In genomic region chr9:114396558-114397218, GRCh38 we compare ENCODE assay signal across 8 cellular contexts. TPM values are rescaled to one million over a fixed set of nuclear protein-coding genes. Genes with fewer than 3 reads are reported as not detected.
DNase-seq lines count a peak whose midpoint lies in the region; ATAC-seq and TF ChIP-seq lines count a peak whose summit lies in the region.

No MANE protein-coding gene starts in this region.

- no peak overlapping the region for H2BK120ac ChIP-seq in neuronal stem cell (ENCODE audit: low read depth, low read length)

- H3K4me2 ChIP-seq in DND-41 (ENCODE audit: insufficient read depth, low read length): peak overlapping the region; percentile 93
- peak overlapping the region; percentile 89 for H3K4me2 ChIP-seq in Loucy (ENCODE audit: low read depth, low read length, poor library complexity, severe bottlenecking)
- H3K4me2 ChIP-seq in neuronal stem cell (ENCODE audit: insufficient read depth, low read length, poor library complexity, severe bottlenecking): no peak overlapping the region

- H3K9ac ChIP-seq in DND-41 (ENCODE audit: low read depth, low read length) (no peak overlapping the region), Loucy (ENCODE audit: low read depth, low read length, poor library complexity, severe bottlenecking) (no peak overlapping the region), neuronal stem cell (ENCODE audit: low read depth, low read length, poor library complexity) (no peak overlapping the region)

- no CpG with 5 or more reads among the region's 16 CpGs for WGBS in neuronal stem cell (ENCODE audit: extremely low coverage in 2 of 2, insufficient read length in 2 of 2, insufficient replicate concordance in 1 of 2), 2 donors

- H3K18ac ChIP-seq in neuronal stem cell (ENCODE audit: low read length): no peak overlapping the region

- no peak for TF ChIP-seq CTCF in DND-41 (IDR thresholded peaks at IDR 0.05; ENCODE audit: borderline replicate concordance, extremely low read depth, low read length, poor library complexity, severe bottlenecking)
- TF ChIP-seq CTCF in Loucy (conservative IDR thresholded peaks at IDR 0.05; ENCODE audit: low read length): no peak
- TF ChIP-seq CTCF in coronary artery (IDR thresholded peaks at IDR 0.05): no peak

- peaks cover 21% of the 10 kb centered on the region for H3K4me1 ChIP-seq in DND-41 (ENCODE audit: insufficient read depth, low read length)
- peaks cover 22% of the 10 kb centered on the region for H3K4me1 ChIP-seq in Loucy (ENCODE audit: insufficient read depth, low read length, poor library complexity, severe bottlenecking)
- peaks cover 5 to 11% of the 10 kb centered on the region in 2 donors for H3K4me1 ChIP-seq in neuronal stem cell (ENCODE audit: control insufficient read depth in 2 of 2, insufficient read depth in 1 of 2, low read depth in 1 of 2, low read length in 2 of 2)

- no peak overlapping the region for H4K91ac ChIP-seq in neuronal stem cell (ENCODE audit: low read depth, low read length, poor library complexity)

- no peak overlapping the region for H2BK15ac ChIP-seq in neuronal stem cell (ENCODE audit: low read length)

- ATAC-seq in DND-41 (ENCODE audit: insufficient read depth, low read depth): no peak

- no peak overlapping the region for H2BK5ac ChIP-seq in neuronal stem cell (ENCODE audit: low read length)

- DNase-seq in DND-41: no peak
- no peak for DNase-seq in coronary artery (ENCODE audit: low spot score)
- no peak for DNase-seq in neuronal stem cell (ENCODE audit: low spot score)
- DNase-seq in SKM-1 treated with dmso at 0.1 percent for 144 hours (lab: John Stamatoyannopoulos, UW; ENCODE audit: unreplicated experiment): no peak
- no peak for DNase-seq in NK-92 treated with Interleukin-12 subunit alpha and Interleukin-12 subunit beta, amount 100 ng/mL, for 24 hours (lab: John Stamatoyannopoulos, UW)
- no peak for DNase-seq in NCI-H2029 (lab: John Stamatoyannopoulos, UW)
- no peak for DNase-seq in NCI-H446 (lab: John Stamatoyannopoulos, UW)

- H2AFZ ChIP-seq in DND-41 (ENCODE audit: low read depth, low read length) (no peak overlapping the region), Loucy (ENCODE audit: low read length) (no peak overlapping the region), neuronal stem cell (ENCODE audit: low read length) (no peak overlapping the region)

- H3K9me2 ChIP-seq in Loucy (replicated peaks; ENCODE audit: low read depth, low read length): no peaks in the 10 kb centered on the region

- H2AK5ac ChIP-seq in neuronal stem cell (ENCODE audit: low read depth, low read length): no peak overlapping the region

- H3K36me3 ChIP-seq in DND-41 (ENCODE audit: insufficient read depth, low read length): peaks cover 11% of the 10 kb centered on the region; the same call in 1 of the 2 replicates
- H3K36me3 ChIP-seq in Loucy (ENCODE audit: insufficient read depth, low read length): no peaks in the 10 kb centered on the region
- H3K36me3 ChIP-seq in neuronal stem cell (replicated peaks in 1 of 2; ENCODE audit: control insufficient read depth in 2 of 2, insufficient read depth in 2 of 2, low read length in 2 of 2): no peaks in the 10 kb centered on the region

- H3K4ac ChIP-seq in neuronal stem cell (ENCODE audit: low read length): no peak overlapping the region

- no peak overlapping the region for H3K14ac ChIP-seq in neuronal stem cell (ENCODE audit: low read length)

- no peak overlapping the region for H2BK12ac ChIP-seq in neuronal stem cell (ENCODE audit: low read length)

- no peaks in the 10 kb centered on the region for H3K9me3 ChIP-seq in DND-41 (ENCODE audit: insufficient read depth, low read length, severe bottlenecking)
- no peaks in the 10 kb centered on the region for H3K9me3 ChIP-seq in Loucy (ENCODE audit: insufficient read depth, low read depth, low read length)
- no peaks in the 10 kb centered on the region for H3K9me3 ChIP-seq in neuronal stem cell (replicated peaks in 1 of 2; ENCODE audit: control insufficient read depth in 2 of 2, insufficient read depth in 1 of 2, low read depth in 1 of 2, low read length in 2 of 2)

- H3K27ac ChIP-seq in DND-41 (ENCODE audit: low read length): no peak overlapping the region
- H3K27ac ChIP-seq in coronary artery: peak overlapping the region; percentile 82 to 88
- H3K27ac ChIP-seq in neuronal stem cell (replicated peaks; ENCODE audit: low read length): peak overlapping the region; percentile 11

- no peaks in the 10 kb centered on the region for H3F3A ChIP-seq in Loucy (ENCODE audit: low read depth)

- no peak overlapping the region for H4K8ac ChIP-seq in neuronal stem cell (ENCODE audit: low read depth, low read length)

- H3K79me2 ChIP-seq in DND-41 (ENCODE audit: insufficient read depth, low read length): peaks cover 39% of the 10 kb centered on the region
- H3K79me2 ChIP-seq in Loucy (ENCODE audit: insufficient read depth, low read length): peaks cover 20% of the 10 kb centered on the region

- H4K20me1 ChIP-seq in DND-41 (ENCODE audit: insufficient read depth, low read length): peaks cover 3% of the 10 kb centered on the region; the same call in 1 of the 2 replicates
- peaks cover 8% of the 10 kb centered on the region for H4K20me1 ChIP-seq in Loucy (ENCODE audit: insufficient read depth, low read length, poor library complexity, severe bottlenecking)

- H3K23ac ChIP-seq in neuronal stem cell (ENCODE audit: low read depth, low read length, poor library complexity): no peak overlapping the region

- H3K79me1 ChIP-seq in neuronal stem cell (ENCODE audit: low read depth, low read length): peaks cover 3% of the 10 kb centered on the region

- H3K4me3 ChIP-seq in DND-41 (ENCODE audit: low read depth in 1 of 2, low read length in 2 of 2) (no peak overlapping the region), Loucy (ENCODE audit: low read length, poor library complexity, severe bottlenecking) (peak overlapping the region; percentile 89), coronary artery (peak overlapping the region; percentile 72), neuronal stem cell (ENCODE audit: low read length in 2 of 2) (peak overlapping the region in 1 of 2 donors; percentile 51)

- no peaks in the 10 kb centered on the region for H3K27me3 ChIP-seq in DND-41 (ENCODE audit: insufficient read depth, low read length, poor library complexity)
- no peaks in the 10 kb centered on the region for H3K27me3 ChIP-seq in Loucy (ENCODE audit: insufficient read depth, low read length, poor library complexity, severe bottlenecking)
- H3K27me3 ChIP-seq in neuronal stem cell (ENCODE audit: control insufficient read depth in 3 of 3, insufficient read depth in 3 of 3, low read depth in 1 of 3, low read length in 3 of 3): no peaks in the 10 kb centered on the region

RNA-seq across cellular contexts. Expression of gene AKNA, which starts 8.9 kb away (rescaled TPM):
- 13.9 TPM for polyA plus RNA-seq in neuronal stem cell (2013, experiment 1 of 2)
- polyA plus RNA-seq in neuronal stem cell (2013, experiment 2 of 2): 13.8 TPM

Comparison
In these comparisons a context has a peak if more than half of its experiments do, and no peak if none do; other contexts are left out.
1. H3K4me3 ChIP-seq: peak in Loucy (single experiment) and coronary artery (single experiment); none in DND-41 (0 of 2).